In the genomic region with DNA sequence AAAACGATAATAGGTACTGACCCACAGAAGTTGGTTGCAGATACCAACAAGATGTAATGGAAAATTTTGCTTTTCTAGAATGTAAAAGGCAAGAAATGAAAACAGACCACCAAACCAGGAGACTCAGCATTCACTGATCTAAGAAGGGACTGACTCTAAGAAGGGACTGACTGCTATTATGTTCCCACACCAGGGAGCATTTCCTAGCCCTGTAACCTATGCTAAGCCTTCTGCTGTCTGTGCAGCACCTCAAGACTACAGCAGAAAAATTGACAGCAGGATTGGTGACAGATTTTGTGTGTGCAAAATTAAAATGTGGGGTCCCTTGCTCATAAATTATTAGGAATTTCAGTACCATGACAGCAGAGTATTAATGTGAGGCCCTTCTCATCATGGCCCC, we compare ENCODE assay signal across 26 cellular contexts.
"Had no signal": no experiment of that assay in that cellular context is flagged by ENCODE, and none has a peak within 500 bp of the region (broad histone marks: within the 10 kb centered on the region; RNA-seq: fewer than 3 reads in every experiment).

No MANE protein-coding gene starts in this region.

- H3K27me3 Mint-ChIP-seq: IgD-negative memory B cell, T-cell had no signal

- H3K4me2 ChIP-seq: KMS-11 had no signal

- H3K27me3 ChIP-seq: SJSA1 had no signal

- H3K27ac ChIP-seq: HL-60, KMS-11, SJSA1, SK-N-MC had no signal

- H3K4me3 ChIP-seq: K562, SJSA1, SK-N-MC had no signal

- H3K36me3 ChIP-seq: SJSA1 had no signal

- H3K4me1 Mint-ChIP-seq: IgD-negative memory B cell, T-cell had no signal

- FAIRE-seq: HTR-8/SVneo, K562, RCC 7860 had no signal

- ATAC-seq: K562, T-cell had no signal

- H3K4me3 Mint-ChIP-seq: IgD-negative memory B cell; T-cell; T-helper 1 cell treated with Interleukin-12 subunit alpha and Interleukin-12 subunit beta and Interleukin-4 antibody, amounts not matched to agents 30 μg/mL and 1 μg/mL, for 36 hours had no signal

- H3K27ac Mint-ChIP-seq: IgD-negative memory B cell; T-cell; T-helper 1 cell treated with Interleukin-12 subunit alpha and Interleukin-12 subunit beta and Interleukin-4 antibody, amounts not matched to agents 30 μg/mL and 1 μg/mL, for 36 hours had no signal

- H3K9me3 ChIP-seq: SJSA1 had no signal

- H3K36me3 Mint-ChIP-seq: IgD-negative memory B cell, T-cell had no signal

- H3K9me3 Mint-ChIP-seq: IgD-negative memory B cell; T-cell; T-helper 1 cell treated with Interleukin-12 subunit alpha and Interleukin-12 subunit beta and Interleukin-4 antibody, amounts not matched to agents 30 μg/mL and 1 μg/mL, for 36 hours had no signal

- DNase-seq: Kasumi-1, MM.1S, NCI-H1092 treated with DMSO at 0.1 percent for 48 hours, NCI-H1436, NCI-H187 treated with DMSO at 0.1 percent for 48 hours, NCI-H2029 treated with DMSO at 0.1 percent for 48 hours, NCI-H2171 treated with DMSO at 0.1 percent for 48 hours, NCI-H345, NCI-H446 treated with DMSO at 0.1 percent for 48 hours, NCI-H510A treated with DMSO at 0.1 percent for 48 hours, NCI-H526, NCI-H82, Right ventricle myocardium superior, RPMI8226, SIG-M5, SW 1271, T-cell had no signal

- H3K9ac ChIP-seq: KMS-11 had no signal

- H3K4me1 ChIP-seq: SJSA1 had no signal
